ENCODE assay signal across 8 cellular contexts in genomic region chr5:91383027-91383955, GRCh38. TPM values are rescaled to one million over a fixed set of nuclear protein-coding genes. Genes with fewer than 3 reads are reported as not detected.
DNase-seq lines count a peak whose midpoint lies in the region; ATAC-seq and TF ChIP-seq lines count a peak whose summit lies in the region.

Gene ARRDC3 (minus strand): TSS chr5:91383317. CDS start chr5:91383092, 225 bp downstream.

- no peaks in the 10 kb centered on the region for H3K27me3 Mint-ChIP-seq in T-helper 2 cell treated with Interferon-gamma antibody and Interleukin-4, amounts not matched to agents 5 μg/mL and 100 μg/mL, for 36 hours (ENCODE audit: low read depth)

- peak; percentile 87 to 90 for DNase-seq in NCI-H1930 (lab: John Stamatoyannopoulos, UW)
- peak; percentile 98 for DNase-seq in T-helper 2 cell treated with Interferon-gamma antibody and Interleukin-4, amounts not matched to agents 5 μg/mL and 100 μg/mL, for 36 hours (ENCODE audit: low spot score)
- DNase-seq in ascending aorta (ENCODE audit: low spot score in 2 of 2), result peak; percentile 85 to 98
- DNase-seq in right cardiac atrium, result peak; percentile 96 to 99 (median 99)
- peak; percentile 97 for DNase-seq in putamen (ENCODE audit: low spot score)
- DNase-seq in uterus, result peak; percentile 96

- H3K4me1 Mint-ChIP-seq in T-helper 2 cell treated with Interferon-gamma antibody and Interleukin-4, amounts not matched to agents 5 μg/mL and 100 μg/mL, for 36 hours (ENCODE audit: low read depth), result peaks cover 23% of the 10 kb centered on the region

- peak within 1 kb of the TSS; percentile 100 for H3K4me3 Mint-ChIP-seq in T-helper 2 cell treated with Interferon-gamma antibody and Interleukin-4, amounts not matched to agents 5 μg/mL and 100 μg/mL, for 36 hours

- H3K9me3 ChIP-seq in ascending aorta (no peaks in the 10 kb centered on the region), right cardiac atrium (ENCODE audit: control insufficient read depth, low read length) (no peaks in the 10 kb centered on the region), uterus (no peaks in the 10 kb centered on the region)

- peak within 1 kb of the TSS; percentile 98 for H3K27ac Mint-ChIP-seq in T-helper 2 cell treated with Interferon-gamma antibody and Interleukin-4, amounts not matched to agents 5 μg/mL and 100 μg/mL, for 36 hours

- ATAC-seq in GM18505 (IDR thresholded peaks at IDR 0.05; ENCODE audit: unreplicated experiment) (peak; percentile 50), HG02943 (IDR thresholded peaks at IDR 0.05; ENCODE audit: low read depth, unreplicated experiment) (peak; percentile 48), right cardiac atrium (peak; percentile 84 to 87)

- H3K36me3 ChIP-seq in ascending aorta (no peaks in the 10 kb centered on the region), uterus (no peaks in the 10 kb centered on the region)

- intact Hi-C loops in ascending aorta (cut with DNase I) (loop anchor here (2.0 to 5.0 kb wide), 4 partner anchors 86 to 856 kb away; partner anchors contain the start of gene LYSMD3), right cardiac atrium (cut with DNase I) (loop anchor here (2.0 to 10.0 kb wide), 7 partner anchors 71 to 448 kb away; no protein-coding TSS in a partner anchor), uterus (cut with DNase I; ENCODE audit: low total_unique reads) (loop anchor here (10.0 kb wide), 1 partner anchor 278 kb away; no protein-coding TSS in a partner anchor)

- H3K4me3 ChIP-seq in ascending aorta (peak within 1 kb of the TSS; percentile 75 to 86), right cardiac atrium (ENCODE audit: low read length) (peak within 1 kb of the TSS; percentile 87), uterus (peak within 1 kb of the TSS; percentile 56 to 60)

- peak; percentile 100 for TF ChIP-seq POLR2A in GM18505 (IDR thresholded peaks at IDR 0.05; ENCODE audit: borderline replicate concordance, extremely low read depth, insufficient read depth, insufficient read length)
- peak; percentile 92 to 96 for TF ChIP-seq POLR2A in uterus (IDR thresholded peaks at IDR 0.05)

- peak in 1 of 3 experiments; percentile 4 for TF ChIP-seq CTCF in ascending aorta (IDR thresholded peaks at IDR 0.05)
- TF ChIP-seq CTCF in uterus (IDR thresholded peaks at IDR 0.05), result peak in 1 of 4 experiments; percentile 11

- H3K4me1 ChIP-seq in ascending aorta, result peaks cover 4 to 8% of the 10 kb centered on the region in 2 donors
- no peaks in the 10 kb centered on the region for H3K4me1 ChIP-seq in right cardiac atrium (ENCODE audit: control insufficient read depth, insufficient read depth, low read length)
- H3K4me1 ChIP-seq in uterus, result peaks cover 0 to 2% of the 10 kb centered on the region in 2 donors

- H3K9me3 Mint-ChIP-seq in T-helper 2 cell treated with Interferon-gamma antibody and Interleukin-4, amounts not matched to agents 5 μg/mL and 100 μg/mL, for 36 hours, result peaks cover under 1% of the 10 kb centered on the region

- H3K36me3 Mint-ChIP-seq in T-helper 2 cell treated with Interferon-gamma antibody and Interleukin-4, amounts not matched to agents 5 μg/mL and 100 μg/mL, for 36 hours (ENCODE audit: low read depth), result peaks cover 11% of the 10 kb centered on the region

- no peaks in the 10 kb centered on the region for H3K27me3 ChIP-seq in ascending aorta
- H3K27me3 ChIP-seq in right cardiac atrium (ENCODE audit: control insufficient read depth, insufficient read depth), result no peaks in the 10 kb centered on the region
- H3K27me3 ChIP-seq in uterus, result no peaks in the 10 kb centered on the region

- H3K27ac ChIP-seq in ascending aorta (peak within 1 kb of the TSS; percentile 95 to 98), right cardiac atrium (ENCODE audit: low read length) (peak within 1 kb of the TSS; percentile 82), uterus (peak within 1 kb of the TSS; percentile 95 to 100)

- under 1% methylated on average over 49 of the region's 49 CpGs for WGBS in right cardiac atrium

RNA-seq across cellular contexts. Expression of gene ARRDC3, which starts in this region (rescaled TPM):
- total RNA-seq in ascending aorta, result 30.1 TPM
- 10 to 100 TPM; 20.1 to 28.9 (median 25.5) TPM for total RNA-seq in right cardiac atrium
- polyA plus RNA-seq in right cardiac atrium, result 8.2 TPM
- 100 to 1,000 TPM in 1 of 4 donors, 10 to 100 TPM in 3; 11.5 to 237 (median 38.6) TPM for total RNA-seq in uterus

Comparison
In these comparisons a context has a peak if more than half of its experiments do, and no peak if none do; other contexts are left out.
1. Peak in every context shown above with its lines: DNase-seq, ATAC-seq, H3K4me3 ChIP-seq and H3K27ac ChIP-seq.